ENCODE assay signal across 15 cellular contexts in genomic region chr9:69834056-69834455, GRCh38. TPM values are rescaled to one million over a fixed set of nuclear protein-coding genes. Genes with fewer than 3 reads are reported as not detected.
"Had no signal": no experiment of that assay in that cellular context is flagged by ENCODE, and none has a peak within 500 bp of the region (broad histone marks: within the 10 kb centered on the region; RNA-seq: fewer than 3 reads in every experiment).

No MANE protein-coding gene starts in this region.

- H3K9me3 ChIP-seq: adrenal gland, heart left ventricle, pancreas, thyroid gland had no signal

- H3K4me3 Mint-ChIP-seq: activated B cell treated with CpG ODN at 0.5 μM for 24 hours had no signal

- H3K4me1 Mint-ChIP-seq: activated B cell treated with CpG ODN at 0.5 μM for 24 hours had no signal

- H3K27ac Mint-ChIP-seq: activated B cell treated with CpG ODN at 0.5 μM for 24 hours had no signal

- H3K4me1 ChIP-seq: adrenal gland, heart left ventricle, pancreas, thyroid gland had no signal

- H3K27me3 ChIP-seq: adrenal gland, heart left ventricle, pancreas, thyroid gland had no signal

- DNase-seq: activated B cell treated with CpG ODN at 0.5 μM for 24 hours; activated gamma-delta T cell treated with Interleukin-2 at 50 U/mL for 16 hours; adrenal gland; heart left ventricle; left colon; midbrain; pancreas; retina; stimulated activated CD4-positive, alpha-beta T cell treated with anti-CD3 and anti-CD28 coated beads, Interleukin-4, amount 100 ng/mL, for 4 hours; thyroid gland had no signal

- H3K36me3 ChIP-seq: adrenal gland, heart left ventricle, pancreas, thyroid gland had no signal

- H3K9me3 Mint-ChIP-seq: activated B cell treated with CpG ODN at 0.5 μM for 24 hours had no signal

- H3K4me3 ChIP-seq: adrenal gland, heart left ventricle, lung, pancreas, skin epidermis, thyroid gland had no signal

- H3K27me3 Mint-ChIP-seq: activated B cell treated with CpG ODN at 0.5 μM for 24 hours had no signal

- ATAC-seq: heart left ventricle, left colon, pancreas had no signal

- H3K27ac ChIP-seq: adrenal gland, heart left ventricle, pancreas, skin epidermis, thyroid gland had no signal

RNA-seq across cellular contexts. Expression of gene CFAP95, which starts 13.4 kb away (rescaled TPM):
- total RNA-seq: activated B cell treated with CpG ODN at 0.5 μM for 24 hours, endothelial cell of umbilical vein, fibroblast of lung, frontal cortex, thyroid gland had no signal
- polyA plus RNA-seq: endothelial cell of umbilical vein, fibroblast of lung, heart left ventricle had no signal
